Comparison of ENCODE assay signal across 28 cellular contexts in the genomic region with DNA sequence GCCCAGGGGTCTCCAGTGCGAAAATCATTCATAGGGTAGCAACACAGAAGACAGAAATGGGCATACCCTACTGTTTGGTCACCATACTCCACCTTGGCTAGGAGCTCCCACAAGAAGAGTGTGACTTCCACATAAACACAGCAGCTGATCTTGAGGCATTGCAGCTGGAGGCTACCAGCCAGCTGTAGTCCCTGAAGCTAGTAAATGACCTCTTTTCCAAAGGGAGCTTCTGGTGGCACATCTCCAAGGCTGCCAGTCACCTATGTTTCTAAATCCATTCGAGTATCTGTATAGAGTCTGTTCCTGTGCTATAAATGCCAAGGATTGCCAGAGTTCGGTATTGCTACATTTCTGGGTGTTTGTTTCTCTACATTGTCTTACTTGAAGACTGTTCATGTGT.
"Had no signal": no experiment of that assay in that cellular context is flagged by ENCODE, and none has a peak within 500 bp of the region (broad histone marks: within the 10 kb centered on the region; RNA-seq: fewer than 3 reads in every experiment).

No MANE protein-coding gene starts in this region.

- ATAC-seq: foreskin keratinocyte; gastroesophageal sphincter; natural killer cell; sciatic nerve; stimulated activated naive CD8-positive, alpha-beta T cell treated with anti-CD3 and anti-CD28 coated beads, Interleukin-15, amount 100 ng/mL, for 72 hours had no signal

- H3K4me1 Mint-ChIP-seq: memory B cell; stimulated activated naive CD8-positive, alpha-beta T cell treated with anti-CD3 and anti-CD28 coated beads, Interleukin-15, amount 100 ng/mL, for 72 hours had no signal

- H3K36me3 ChIP-seq: colonic mucosa, esophagus muscularis mucosa, gastroesophageal sphincter, heart left ventricle, left ventricle myocardium inferior, ovary, suprapubic skin, tibial artery had no signal

- H3K4me3 ChIP-seq: colonic mucosa, esophagus muscularis mucosa, gastroesophageal sphincter, heart left ventricle, hepatocyte, left ventricle myocardium inferior, lung, ovary, smooth muscle cell, suprapubic skin, tibial artery had no signal

- H3K27me3 Mint-ChIP-seq: stimulated activated naive CD8-positive, alpha-beta T cell treated with anti-CD3 and anti-CD28 coated beads, Interleukin-15, amount 100 ng/mL, for 72 hours; type B pancreatic cell had no signal

- H3K36me3 Mint-ChIP-seq: memory B cell, natural killer cell, type B pancreatic cell had no signal

- H3K27ac Mint-ChIP-seq: memory B cell; natural killer cell; stimulated activated naive CD8-positive, alpha-beta T cell treated with anti-CD3 and anti-CD28 coated beads, Interleukin-15, amount 100 ng/mL, for 72 hours; type B pancreatic cell had no signal

- DNase-seq: colonic mucosa; dermis blood vessel endothelial cell; effector memory CD4-positive, alpha-beta T cell; foreskin keratinocyte; kidney; left ventricle myocardium inferior; natural killer cell; occipital lobe; ovary; posterior cingulate gyrus; retina; stimulated activated CD4-positive, alpha-beta T cell treated with anti-CD3 and anti-CD28 coated beads, Interleukin-12 subunit alpha, Interleukin-12 subunit beta, amount 100 ng/mL, for 4 hours; stimulated activated CD4-positive, alpha-beta T cell treated with anti-CD3 and anti-CD28 coated beads, Interleukin-1b, Interleukin-23, amount 100 ng/mL, for 48 hours; stimulated activated CD4-positive, alpha-beta T cell treated with anti-CD3 and anti-CD28 coated beads, Interleukin-4, amount 100 ng/mL, for 1 hour; stimulated activated CD8-positive, alpha-beta memory T cell treated with anti-CD3 and anti-CD28 coated beads, Interleukin-4, amount 100 ng/mL, for 48 hours; stimulated activated naive CD4-positive, alpha-beta T cell; stimulated activated naive CD8-positive, alpha-beta T cell treated with anti-CD3 and anti-CD28 coated beads, Interleukin-15, amount 100 ng/mL, for 72 hours; tibial artery had no signal

- H3K27ac ChIP-seq: colonic mucosa, esophagus muscularis mucosa, foreskin keratinocyte, gastroesophageal sphincter, heart left ventricle, hepatocyte, left ventricle myocardium inferior, ovary, suprapubic skin, tibial artery had no signal

- H3K4me1 ChIP-seq: colonic mucosa, esophagus muscularis mucosa, foreskin keratinocyte, gastroesophageal sphincter, heart left ventricle, left ventricle myocardium inferior, suprapubic skin, tibial artery had no signal

- H3K4me3 Mint-ChIP-seq: memory B cell; natural killer cell; stimulated activated naive CD8-positive, alpha-beta T cell treated with anti-CD3 and anti-CD28 coated beads, Interleukin-15, amount 100 ng/mL, for 72 hours; type B pancreatic cell had no signal

- H3K9me3 ChIP-seq: colonic mucosa, esophagus muscularis mucosa, gastroesophageal sphincter, heart left ventricle, left ventricle myocardium inferior, ovary, suprapubic skin, tibial artery had no signal

- H3K9me3 Mint-ChIP-seq: memory B cell; natural killer cell; stimulated activated naive CD8-positive, alpha-beta T cell treated with anti-CD3 and anti-CD28 coated beads, Interleukin-15, amount 100 ng/mL, for 72 hours; type B pancreatic cell had no signal

- H3K27me3 ChIP-seq: colonic mucosa, esophagus muscularis mucosa, foreskin keratinocyte, gastroesophageal sphincter, heart left ventricle, hepatocyte, ovary, suprapubic skin, tibial artery had no signal
